Comparison of ENCODE assay signal across 1 cellular context in the genomic region with DNA sequence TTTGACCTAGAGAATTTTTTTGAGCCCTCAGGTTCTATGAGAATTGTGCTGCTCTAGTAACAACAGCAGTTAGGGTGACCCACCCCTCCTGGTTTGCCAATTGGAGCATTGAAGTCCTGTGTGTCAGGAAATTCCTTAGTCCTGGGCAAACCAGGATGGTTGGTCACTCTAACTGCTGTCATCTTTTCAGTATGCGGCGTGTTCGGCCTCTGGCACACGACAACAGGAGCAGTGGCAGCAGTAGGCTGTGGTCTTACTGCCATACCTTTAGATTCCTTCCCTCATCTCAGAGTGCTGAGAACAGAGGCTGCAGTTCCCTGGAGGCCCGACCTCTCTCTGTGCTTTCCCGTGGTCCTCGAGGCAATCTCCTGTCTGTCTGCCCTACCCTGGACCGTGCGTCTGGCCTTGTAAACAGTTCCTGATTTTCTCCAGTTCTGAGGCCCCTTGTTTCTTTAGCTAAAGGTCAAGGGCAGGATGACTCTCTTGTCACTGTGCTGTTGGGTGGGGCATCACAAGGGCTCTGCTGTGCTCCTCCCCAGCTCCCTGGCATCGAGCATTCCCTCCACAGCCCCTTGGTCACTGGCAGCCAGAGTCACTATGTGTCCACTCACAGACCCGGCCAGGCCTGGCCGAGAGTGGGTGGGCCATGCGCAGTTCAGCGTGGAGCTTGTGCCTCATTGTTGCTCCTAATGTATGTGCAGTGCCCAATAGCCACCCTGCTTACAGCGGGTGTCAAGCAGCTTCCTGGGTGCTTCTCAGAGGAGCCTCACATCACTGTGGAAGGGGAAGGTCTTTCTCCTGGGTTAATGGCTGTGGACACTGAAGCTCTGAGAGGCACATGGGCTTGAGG.
TF ChIP-seq lines count a peak whose summit lies in the region.

No MANE protein-coding gene starts in this region.

TF ChIP-seq in IMR-90, 13 proteins besides CTCF, POLR2A, EP300 and RAD21:
- no peak for TF ChIP-seq CEBPB (IDR thresholded peaks at IDR 0.05; ENCODE audit: low read depth, low read length)
- no peak for TF ChIP-seq FOS (IDR thresholded peaks at IDR 0.05; ENCODE audit: low read depth, low read length)
- no peak for TF ChIP-seq MAFK (IDR thresholded peaks at IDR 0.05; ENCODE audit: low read depth, low read length)
- no peak for TF ChIP-seq CHD1 (IDR thresholded peaks at IDR 0.05; ENCODE audit: low read depth, low read length)
- TF ChIP-seq SMC3 (IDR thresholded peaks at IDR 0.05; ENCODE audit: low read depth, low read length): no peak
- TF ChIP-seq, protein P1, sequence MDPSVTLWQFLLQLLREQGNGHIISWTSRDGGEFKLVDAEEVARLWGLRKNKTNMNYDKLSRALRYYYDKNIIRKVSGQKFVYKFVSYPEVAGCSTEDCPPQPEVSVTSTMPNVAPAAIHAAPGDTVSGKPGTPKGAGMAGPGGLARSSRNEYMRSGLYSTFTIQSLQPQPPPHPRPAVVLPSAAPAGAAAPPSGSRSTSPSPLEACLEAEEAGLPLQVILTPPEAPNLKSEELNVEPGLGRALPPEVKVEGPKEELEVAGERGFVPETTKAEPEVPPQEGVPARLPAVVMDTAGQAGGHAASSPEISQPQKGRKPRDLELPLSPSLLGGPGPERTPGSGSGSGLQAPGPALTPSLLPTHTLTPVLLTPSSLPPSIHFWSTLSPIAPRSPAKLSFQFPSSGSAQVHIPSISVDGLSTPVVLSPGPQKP (IDR thresholded peaks at IDR 0.05; ENCODE audit: borderline replicate concordance, low read depth, low read length): no peak
- TF ChIP-seq, protein P2, sequence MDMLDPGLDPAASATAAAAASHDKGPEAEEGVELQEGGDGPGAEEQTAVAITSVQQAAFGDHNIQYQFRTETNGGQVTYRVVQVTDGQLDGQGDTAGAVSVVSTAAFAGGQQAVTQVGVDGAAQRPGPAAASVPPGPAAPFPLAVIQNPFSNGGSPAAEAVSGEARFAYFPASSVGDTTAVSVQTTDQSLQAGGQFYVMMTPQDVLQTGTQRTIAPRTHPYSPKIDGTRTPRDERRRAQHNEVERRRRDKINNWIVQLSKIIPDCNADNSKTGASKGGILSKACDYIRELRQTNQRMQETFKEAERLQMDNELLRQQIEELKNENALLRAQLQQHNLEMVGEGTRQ (IDR thresholded peaks at IDR 0.05; ENCODE audit: low read depth, low read length): no peak
